In the genomic region with DNA sequence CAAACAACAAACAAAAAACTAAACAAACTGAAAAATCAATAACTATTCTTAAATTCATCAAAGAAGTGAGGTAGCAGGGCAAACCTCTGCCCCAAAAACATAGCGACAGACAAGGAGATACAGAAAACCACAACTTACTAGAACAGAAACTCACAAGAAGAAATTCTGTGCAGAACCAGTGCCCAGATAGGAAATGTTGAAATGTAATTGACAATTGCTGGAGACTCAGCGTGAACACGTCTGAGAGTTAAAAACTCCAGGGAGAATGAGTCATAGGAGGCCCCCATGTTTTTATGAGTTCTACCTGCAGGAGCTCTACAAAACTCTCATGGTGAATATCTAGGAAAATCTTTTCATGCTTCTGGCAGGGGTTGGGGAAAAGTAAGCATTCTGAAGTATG, we compare ENCODE assay signal across 26 cellular contexts.
"Had no signal": no experiment of that assay in that cellular context is flagged by ENCODE, and none has a peak within 500 bp of the region (broad histone marks: within the 10 kb centered on the region; RNA-seq: fewer than 3 reads in every experiment).

No MANE protein-coding gene starts in this region.

- H3K27me3 Mint-ChIP-seq: effector memory CD8-positive, alpha-beta T cell; naive thymus-derived CD4-positive, alpha-beta T cell; type B pancreatic cell had no signal

- H3K27me3 ChIP-seq: esophagus squamous epithelium, heart right ventricle, left lung, neutrophil, pancreas, right lobe of liver, stomach, testis, tibial artery had no signal

- DNase-seq: cortex of kidney; effector memory CD8-positive, alpha-beta T cell; erythroblast; esophagus squamous epithelium; foreskin melanocyte; glutamatergic neuron; heart right ventricle; hippocampal formation; left cardiac atrium; left lung; mammary epithelial cell; mesendoderm; midbrain; naive thymus-derived CD4-positive, alpha-beta T cell; pancreas; right lobe of liver; small intestine; stimulated activated CD4-positive, alpha-beta T cell treated with anti-CD3 and anti-CD28 coated beads, Interleukin-15, amount 100 ng/mL, for 24 hours; stimulated activated CD4-positive, alpha-beta T cell treated with anti-CD3 and anti-CD28 coated beads, Interleukin-2, amount 100 ng/mL, for 48 hours; stimulated activated naive B cell treated with anti-CD40 and anti-IgM and Interleukin-4, amounts not matched to agents 10 μg/mL and 1 μg/mL and 100 μg/mL, for 72 hours; stomach; testis; tibial artery had no signal

- H3K27ac ChIP-seq: esophagus squamous epithelium, heart right ventricle, left lung, neutrophil, pancreas, right lobe of liver, stomach, testis, tibial artery had no signal

- H3K4me3 ChIP-seq: esophagus squamous epithelium, heart right ventricle, left lung, pancreas, right lobe of liver, stomach, testis, tibial artery had no signal

- H3K36me3 ChIP-seq: esophagus squamous epithelium, heart right ventricle, left lung, neutrophil, pancreas, right lobe of liver, stomach, tibial artery had no signal

- H3K4me3 Mint-ChIP-seq: effector memory CD8-positive, alpha-beta T cell; naive thymus-derived CD4-positive, alpha-beta T cell; neural crest cell; stimulated activated naive B cell treated with anti-CD40 and anti-IgM and Interleukin-4, amounts not matched to agents 10 μg/mL and 1 μg/mL and 100 μg/mL, for 72 hours; type B pancreatic cell had no signal

- H3K9me3 ChIP-seq: esophagus squamous epithelium, left lung, neutrophil, pancreas, right lobe of liver, testis had no signal

- H3K36me3 Mint-ChIP-seq: type B pancreatic cell had no signal

- H3K27ac Mint-ChIP-seq: effector memory CD8-positive, alpha-beta T cell; naive thymus-derived CD4-positive, alpha-beta T cell; stimulated activated naive B cell treated with anti-CD40 and anti-IgM and Interleukin-4, amounts not matched to agents 10 μg/mL and 1 μg/mL and 100 μg/mL, for 72 hours; type B pancreatic cell had no signal

- H3K4me1 Mint-ChIP-seq: naive thymus-derived CD4-positive, alpha-beta T cell; neural crest cell had no signal

- H3K4me1 ChIP-seq: esophagus squamous epithelium, heart right ventricle, left lung, pancreas, right lobe of liver, stomach, testis, tibial artery had no signal

- ATAC-seq: effector memory CD8-positive, alpha-beta T cell; heart right ventricle; left cardiac atrium; left lung; naive thymus-derived CD4-positive, alpha-beta T cell; pancreas; right lobe of liver; stimulated activated naive B cell treated with anti-CD40 and anti-IgM and Interleukin-4, amounts not matched to agents 10 μg/mL and 1 μg/mL and 100 μg/mL, for 72 hours had no signal
